In genomic region chr12:98551787-98552186, GRCh38 we compare ENCODE assay signal across 30 cellular contexts.
"Had no signal": no experiment of that assay in that cellular context is flagged by ENCODE, and none has a peak within 500 bp of the region (broad histone marks: within the 10 kb centered on the region; RNA-seq: fewer than 3 reads in every experiment).

No MANE protein-coding gene starts in this region.

- H3K27me3 Mint-ChIP-seq: progenitor cell of endocrine pancreas; stimulated activated naive B cell treated with anti-CD40 and anti-IgM and Interleukin-4, amounts not matched to agents 10 μg/mL and 1 μg/mL and 100 μg/mL, for 72 hours; stimulated activated naive CD8-positive, alpha-beta T cell treated with anti-CD3 and anti-CD28 coated beads, Interleukin-15, Interleukin-2, amounts not matched to agents 100 ng/mL and 50 ng/mL, for 24 hours had no signal

- DNase-seq: natural killer cell; nucleus accumbens; ovary; posterior cingulate gyrus; psoas muscle; right cardiac atrium; right lobe of liver; sigmoid colon; small intestine; stimulated activated CD4-positive, alpha-beta T cell treated with anti-CD3 and anti-CD28 coated beads, Interleukin-15, amount 100 ng/mL, for 24 hours; stimulated activated CD4-positive, alpha-beta T cell treated with anti-CD3 and anti-CD28 coated beads, Interleukin-2, amount 100 ng/mL, for 24 hours; stimulated activated CD4-positive, alpha-beta T cell treated with anti-CD3 and anti-CD28 coated beads, Interleukin-2, amount 100 ng/mL, for 48 hours; stimulated activated CD4-positive, alpha-beta T cell treated with anti-CD3 and anti-CD28 coated beads, Interleukin-4, amount 100 ng/mL, for 24 hours; stimulated activated naive B cell treated with anti-CD40 and anti-IgM and Interleukin-4, amounts not matched to agents 10 μg/mL and 1 μg/mL and 100 μg/mL, for 72 hours; stimulated activated naive CD4-positive, alpha-beta T cell treated with Interleukin-2 at 50 U/mL for 16 hours; stomach; thyroid gland; trophoblast cell; upper lobe of left lung had no signal

- H3K9me3 ChIP-seq: neutrophil, ovary, psoas muscle, right lobe of liver, sigmoid colon, stomach, thoracic aorta, thyroid gland, tibial nerve, upper lobe of left lung, vagina had no signal

- ATAC-seq: natural killer cell; psoas muscle; right cardiac atrium; right lobe of liver; stimulated activated effector memory CD8-positive, alpha-beta T cell treated with anti-CD3 and anti-CD28 coated beads, Interleukin-12 subunit alpha, Interleukin-12 subunit beta, amount 100 ng/mL, for 72 hours; stimulated activated naive B cell treated with anti-CD40 and anti-IgM and Interleukin-4, amounts not matched to agents 10 μg/mL and 1 μg/mL and 100 μg/mL, for 72 hours had no signal

- H3K4me3 ChIP-seq: ovary, psoas muscle, right lobe of liver, sigmoid colon, stomach, thoracic aorta, thyroid gland, tibial nerve, upper lobe of left lung, vagina had no signal

- H3K9ac ChIP-seq: parathyroid adenoma had no signal

- H3K4me1 Mint-ChIP-seq: natural killer cell; nephron; neural crest cell; stimulated activated effector memory CD8-positive, alpha-beta T cell treated with anti-CD3 and anti-CD28 coated beads, Interleukin-12 subunit alpha, Interleukin-12 subunit beta, amount 100 ng/mL, for 72 hours; stimulated activated naive B cell treated with anti-CD40 and anti-IgM and Interleukin-4, amounts not matched to agents 10 μg/mL and 1 μg/mL and 100 μg/mL, for 72 hours had no signal

- FAIRE-seq: small intestine, urothelium cell line had no signal

- H3K4me3 Mint-ChIP-seq: natural killer cell; nephron; neural crest cell; stimulated activated effector memory CD8-positive, alpha-beta T cell treated with anti-CD3 and anti-CD28 coated beads, Interleukin-12 subunit alpha, Interleukin-12 subunit beta, amount 100 ng/mL, for 72 hours; stimulated activated naive B cell treated with anti-CD40 and anti-IgM and Interleukin-4, amounts not matched to agents 10 μg/mL and 1 μg/mL and 100 μg/mL, for 72 hours; stimulated activated naive CD8-positive, alpha-beta T cell treated with anti-CD3 and anti-CD28 coated beads, Interleukin-15, Interleukin-2, amounts not matched to agents 100 ng/mL and 50 ng/mL, for 24 hours had no signal

- H3K36me3 ChIP-seq: ovary, thyroid gland had no signal

- H3K27ac Mint-ChIP-seq: nephron; stimulated activated effector memory CD8-positive, alpha-beta T cell treated with anti-CD3 and anti-CD28 coated beads, Interleukin-12 subunit alpha, Interleukin-12 subunit beta, amount 100 ng/mL, for 72 hours; stimulated activated naive CD8-positive, alpha-beta T cell treated with anti-CD3 and anti-CD28 coated beads, Interleukin-15, Interleukin-2, amounts not matched to agents 100 ng/mL and 50 ng/mL, for 24 hours had no signal

- H3K9me3 Mint-ChIP-seq: natural killer cell; nephron; stimulated activated effector memory CD8-positive, alpha-beta T cell treated with anti-CD3 and anti-CD28 coated beads, Interleukin-12 subunit alpha, Interleukin-12 subunit beta, amount 100 ng/mL, for 72 hours; stimulated activated naive CD8-positive, alpha-beta T cell treated with anti-CD3 and anti-CD28 coated beads, Interleukin-15, Interleukin-2, amounts not matched to agents 100 ng/mL and 50 ng/mL, for 24 hours had no signal

- H3K27ac ChIP-seq: neutrophil, ovary, parathyroid adenoma, psoas muscle, right lobe of liver, sigmoid colon, stomach, thoracic aorta, thyroid gland, tibial nerve, upper lobe of left lung, vagina had no signal

- H3K27me3 ChIP-seq: neutrophil, ovary, right lobe of liver, sigmoid colon, stomach, thyroid gland, tibial nerve, upper lobe of left lung, vagina had no signal

- H3K4me1 ChIP-seq: parathyroid adenoma, psoas muscle, sigmoid colon, stomach, thyroid gland, tibial nerve, upper lobe of left lung, vagina had no signal

- H3K79me2 ChIP-seq: parathyroid adenoma had no signal

- H2AFZ ChIP-seq: parathyroid adenoma had no signal
